1 cellular context compared by ENCODE assay signal in the genomic region with DNA sequence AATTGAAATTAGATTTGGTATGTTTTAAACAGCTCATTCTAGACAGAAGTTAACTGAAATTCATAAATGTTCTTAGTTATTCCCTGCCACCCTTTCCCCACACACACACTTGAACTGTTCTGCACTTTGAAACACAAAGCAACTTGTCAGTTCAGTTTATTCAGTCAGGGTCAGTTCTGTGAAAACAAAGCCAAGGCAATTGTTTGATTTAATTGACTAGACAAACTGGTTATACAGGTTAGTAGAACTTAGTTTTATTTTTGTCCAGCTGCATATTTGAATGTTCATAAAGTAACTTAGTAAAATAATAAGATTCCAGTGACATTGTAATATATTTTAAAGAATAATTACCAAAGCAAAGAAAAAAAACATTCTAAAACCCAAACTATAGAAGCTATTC.
TF ChIP-seq lines count a peak whose summit lies in the region.

No MANE protein-coding gene starts in this region.

TF ChIP-seq in GM23338, 12 proteins besides CTCF, POLR2A, EP300 and RAD21 (continued from another document):
- TF ChIP-seq, protein P1, sequence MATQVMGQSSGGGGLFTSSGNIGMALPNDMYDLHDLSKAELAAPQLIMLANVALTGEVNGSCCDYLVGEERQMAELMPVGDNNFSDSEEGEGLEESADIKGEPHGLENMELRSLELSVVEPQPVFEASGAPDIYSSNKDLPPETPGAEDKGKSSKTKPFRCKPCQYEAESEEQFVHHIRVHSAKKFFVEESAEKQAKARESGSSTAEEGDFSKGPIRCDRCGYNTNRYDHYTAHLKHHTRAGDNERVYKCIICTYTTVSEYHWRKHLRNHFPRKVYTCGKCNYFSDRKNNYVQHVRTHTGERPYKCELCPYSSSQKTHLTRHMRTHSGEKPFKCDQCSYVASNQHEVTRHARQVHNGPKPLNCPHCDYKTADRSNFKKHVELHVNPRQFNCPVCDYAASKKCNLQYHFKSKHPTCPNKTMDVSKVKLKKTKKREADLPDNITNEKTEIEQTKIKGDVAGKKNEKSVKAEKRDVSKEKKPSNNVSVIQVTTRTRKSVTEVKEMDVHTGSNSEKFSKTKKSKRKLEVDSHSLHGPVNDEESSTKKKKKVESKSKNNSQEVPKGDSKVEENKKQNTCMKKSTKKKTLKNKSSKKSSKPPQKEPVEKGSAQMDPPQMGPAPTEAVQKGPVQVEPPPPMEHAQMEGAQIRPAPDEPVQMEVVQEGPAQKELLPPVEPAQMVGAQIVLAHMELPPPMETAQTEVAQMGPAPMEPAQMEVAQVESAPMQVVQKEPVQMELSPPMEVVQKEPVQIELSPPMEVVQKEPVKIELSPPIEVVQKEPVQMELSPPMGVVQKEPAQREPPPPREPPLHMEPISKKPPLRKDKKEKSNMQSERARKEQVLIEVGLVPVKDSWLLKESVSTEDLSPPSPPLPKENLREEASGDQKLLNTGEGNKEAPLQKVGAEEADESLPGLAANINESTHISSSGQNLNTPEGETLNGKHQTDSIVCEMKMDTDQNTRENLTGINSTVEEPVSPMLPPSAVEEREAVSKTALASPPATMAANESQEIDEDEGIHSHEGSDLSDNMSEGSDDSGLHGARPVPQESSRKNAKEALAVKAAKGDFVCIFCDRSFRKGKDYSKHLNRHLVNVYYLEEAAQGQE (IDR thresholded peaks at IDR 0.05; ENCODE audit: unreplicated experiment): no peak
- no peak for TF ChIP-seq EZH2phosphoT487 (IDR thresholded peaks at IDR 0.05; ENCODE audit: unreplicated experiment)
- TF ChIP-seq EZH2 (IDR thresholded peaks at IDR 0.05; ENCODE audit: low read depth, unreplicated experiment): no peak
- no peak for TF ChIP-seq STAT1 (IDR thresholded peaks at IDR 0.05; ENCODE audit: unreplicated experiment)
- TF ChIP-seq, protein P2, sequence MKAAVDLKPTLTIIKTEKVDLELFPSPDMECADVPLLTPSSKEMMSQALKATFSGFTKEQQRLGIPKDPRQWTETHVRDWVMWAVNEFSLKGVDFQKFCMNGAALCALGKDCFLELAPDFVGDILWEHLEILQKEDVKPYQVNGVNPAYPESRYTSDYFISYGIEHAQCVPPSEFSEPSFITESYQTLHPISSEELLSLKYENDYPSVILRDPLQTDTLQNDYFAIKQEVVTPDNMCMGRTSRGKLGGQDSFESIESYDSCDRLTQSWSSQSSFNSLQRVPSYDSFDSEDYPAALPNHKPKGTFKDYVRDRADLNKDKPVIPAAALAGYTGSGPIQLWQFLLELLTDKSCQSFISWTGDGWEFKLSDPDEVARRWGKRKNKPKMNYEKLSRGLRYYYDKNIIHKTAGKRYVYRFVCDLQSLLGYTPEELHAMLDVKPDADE (IDR thresholded peaks at IDR 0.05): no peak
- TF ChIP-seq NANOG (IDR thresholded peaks at IDR 0.05; ENCODE audit: borderline replicate concordance): peak; percentile 31; the same call in 1 of the 2 replicates
TF ChIP-seq in GM23338: peak in this region for 1.
